Comparison of ENCODE assay signal across 8 cellular contexts in the genomic region with DNA sequence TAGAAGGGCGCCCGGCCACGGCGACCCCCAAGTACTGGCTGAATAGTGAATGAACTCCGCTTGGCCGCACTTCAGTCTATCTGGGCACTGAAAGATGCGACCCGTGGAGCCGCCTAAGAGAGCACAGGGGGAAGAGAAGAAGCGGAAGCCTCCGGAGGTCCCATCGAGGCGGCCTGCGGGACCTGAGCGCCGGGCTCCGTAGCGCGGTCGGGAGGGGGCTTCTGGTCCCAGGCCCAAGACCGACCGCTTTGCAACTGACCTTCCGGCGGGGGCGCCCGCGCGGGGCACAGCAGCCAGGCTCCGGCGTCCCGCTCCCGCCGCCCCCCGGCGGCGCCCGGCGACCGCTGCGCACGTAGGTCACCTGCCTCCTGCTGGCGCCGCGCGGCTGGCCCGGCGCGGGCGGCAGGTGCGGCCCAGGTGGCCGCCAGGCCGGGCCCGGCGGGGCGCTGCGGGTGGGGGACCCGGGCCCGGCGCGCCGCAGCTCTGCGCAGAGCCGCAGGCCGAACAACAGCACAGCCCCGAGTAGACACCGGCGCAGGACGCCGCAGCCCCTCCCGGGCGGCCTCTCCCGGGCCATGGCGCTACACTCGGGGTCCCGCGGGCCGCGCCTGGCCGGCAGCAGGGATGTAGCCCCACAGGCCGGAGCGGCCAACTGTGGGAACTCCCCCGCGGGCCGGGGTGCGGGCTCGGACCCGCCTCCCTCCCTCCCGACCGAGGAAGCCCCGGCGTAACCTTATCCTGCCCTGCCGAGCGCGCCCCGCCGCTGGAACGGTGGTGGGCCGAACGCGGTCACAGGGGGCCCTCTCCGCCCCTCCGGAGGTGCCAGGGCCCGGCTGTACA. TPM values are rescaled to one million over a fixed set of nuclear protein-coding genes. Genes with fewer than 3 reads are reported as not detected.
DNase-seq lines count a peak whose midpoint lies in the region; ATAC-seq and TF ChIP-seq lines count a peak whose summit lies in the region.

A gene with protein sequence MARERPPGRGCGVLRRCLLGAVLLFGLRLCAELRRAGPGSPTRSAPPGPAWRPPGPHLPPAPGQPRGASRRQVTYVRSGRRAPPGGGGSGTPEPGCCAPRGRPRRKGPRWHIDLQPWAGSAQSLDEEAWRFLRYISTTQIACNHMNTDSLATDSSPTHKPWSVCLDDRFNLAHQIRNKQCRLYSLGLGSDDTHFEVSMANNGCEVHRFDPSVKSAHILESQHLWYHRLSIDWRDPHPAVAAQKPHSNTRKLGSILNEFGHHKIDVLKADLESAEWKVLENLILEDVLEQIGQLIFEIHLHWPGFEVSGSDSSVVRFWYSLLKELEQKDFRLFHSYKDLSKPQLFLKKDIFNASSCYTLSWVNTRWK (minus strand): TSS at position 654 of the 840 bp plus-strand sequence. CDS start 77 bp downstream, at position 577.

- H3K4me3 ChIP-seq in fibroblast of pulmonary artery (replicated peaks; ENCODE audit: low read depth, low read length): peak within 1 kb of the TSS; percentile 46

- H3K27ac Mint-ChIP-seq in T-helper 2 cell treated with Interferon-gamma antibody and Interleukin-4, amounts not matched to agents 5 μg/mL and 100 μg/mL, for 36 hours: no peak within 1 kb of the TSS

- TF ChIP-seq CTCF in VCaP (conservative IDR thresholded peaks at IDR 0.05): peak; percentile 49
- TF ChIP-seq CTCF in fibroblast of pulmonary artery (IDR thresholded peaks at IDR 0.05; ENCODE audit: low read length, missing control alignments): no peak
- no peak for TF ChIP-seq CTCF in omental fat pad (IDR thresholded peaks at IDR 0.05)

- peak; percentile 68 for ATAC-seq in omental fat pad (ENCODE audit: low FRiP score)
- no peak for ATAC-seq in HG03460 (IDR thresholded peaks at IDR 0.05; ENCODE audit: unreplicated experiment)

- H3K27me3 Mint-ChIP-seq in T-helper 2 cell treated with Interferon-gamma antibody and Interleukin-4, amounts not matched to agents 5 μg/mL and 100 μg/mL, for 36 hours (ENCODE audit: low read depth): peaks cover 77% of the 10 kb centered on the region

- peaks cover 2% of the 10 kb centered on the region for H3K4me1 Mint-ChIP-seq in T-helper 2 cell treated with Interferon-gamma antibody and Interleukin-4, amounts not matched to agents 5 μg/mL and 100 μg/mL, for 36 hours (ENCODE audit: low read depth)

- no peaks in the 10 kb centered on the region for H3K36me3 Mint-ChIP-seq in T-helper 2 cell treated with Interferon-gamma antibody and Interleukin-4, amounts not matched to agents 5 μg/mL and 100 μg/mL, for 36 hours (ENCODE audit: low read depth)

- H3K27ac ChIP-seq in VCaP: peak within 1 kb of the TSS; percentile 21; the same call in 1 of the 2 replicates

- H3K9me3 Mint-ChIP-seq in T-helper 2 cell treated with Interferon-gamma antibody and Interleukin-4, amounts not matched to agents 5 μg/mL and 100 μg/mL, for 36 hours: no peaks in the 10 kb centered on the region

- H3K4me3 Mint-ChIP-seq in T-helper 2 cell treated with Interferon-gamma antibody and Interleukin-4, amounts not matched to agents 5 μg/mL and 100 μg/mL, for 36 hours: peak within 1 kb of the TSS; percentile 67

- no peak for DNase-seq in T-helper 2 cell treated with Interferon-gamma antibody and Interleukin-4, amounts not matched to agents 5 μg/mL and 100 μg/mL, for 36 hours (ENCODE audit: low spot score)
- DNase-seq in T-helper 2 cell: no peak
- no peak for DNase-seq in fibroblast of pulmonary artery (ENCODE audit: low read depth)
- DNase-seq in omental fat pad (ENCODE audit: low spot score): no peak
- no peak for DNase-seq in NOMO-1 (lab: John Stamatoyannopoulos, UW; ENCODE audit: unreplicated experiment in 2 of 2)
- no peak for DNase-seq in SIG-M5 (lab: John Stamatoyannopoulos, UW)

RNA-seq across cellular contexts. Expression of the gene that starts here (rescaled TPM):
- 1 to 10 TPM; 2.4 to 6.9 (median 2.7) TPM for total RNA-seq in omental fat pad
